Comparison of ENCODE assay signal across 8 cellular contexts in genomic region chr19:37251308-37252229, GRCh38. TPM values are rescaled to one million over a fixed set of nuclear protein-coding genes. Genes with fewer than 3 reads are reported as not detected.
DNase-seq lines count a peak whose midpoint lies in the region; ATAC-seq and TF ChIP-seq lines count a peak whose summit lies in the region.

No MANE protein-coding gene starts in this region.

- POLR2A ChIA-PET in activated CD4-positive, alpha-beta T cell treated with anti-CD3 and anti-CD28 coated beads for 36 hours (lab: Charles Lee): no interaction called here
- POLR2A ChIA-PET in activated CD4-positive, alpha-beta T cell treated with anti-CD3 and anti-CD28 coated beads, Interleukin-2, amount 10 ng/mL, durations not matched to agents 7 days and 5 days (lab: Charles Lee): no interaction called here

- TF ChIP-seq POLR2A in esophagus muscularis mucosa (IDR thresholded peaks at IDR 0.05; ENCODE audit: low read depth) (no peak), uterus (IDR thresholded peaks at IDR 0.05) (peak; percentile 30 to 45)

- TF ChIP-seq CTCF in esophagus muscularis mucosa (IDR thresholded peaks at IDR 0.05) (no peak), uterus (IDR thresholded peaks at IDR 0.05) (no peak), nephron progenitor cell (IDR thresholded peaks at IDR 0.05) (no peak)

- intact Hi-C loops in activated CD4-positive, alpha-beta T cell treated with anti-CD3 and anti-CD28 coated beads for 36 hours (cut with DNase I, micrococcal nuclease): no loop called here
- intact Hi-C loops in esophagus muscularis mucosa (cut with DNase I) (no loop called here), uterus (cut with DNase I; ENCODE audit: low total_unique reads) (no loop called here)

- peak overlapping the region; percentile 47 for H3K4me3 Mint-ChIP-seq in activated CD4-positive, alpha-beta T cell treated with anti-CD3 and anti-CD28 coated beads for 36 hours
- H3K4me3 Mint-ChIP-seq in activated CD4-positive, alpha-beta T cell treated with anti-CD3 and anti-CD28 coated beads, Interleukin-2, amount 10 ng/mL, durations not matched to agents 7 days and 5 days: peak overlapping the region; percentile 68
- H3K4me3 Mint-ChIP-seq in naive B cell: peak overlapping the region; percentile 83 to 100 (median 90)
- H3K4me3 Mint-ChIP-seq in nephron progenitor cell: no peak overlapping the region

- no peak for TF ChIP-seq EP300 in esophagus muscularis mucosa (IDR thresholded peaks at IDR 0.05)

- H3K4me3 ChIP-seq in esophagus muscularis mucosa (peak overlapping the region; percentile 67 to 85 (median 73)), uterus (peak overlapping the region; percentile 38 to 47)

- H3K4me1 ChIP-seq in esophagus muscularis mucosa (peaks cover 5 to 17% (median 10%) of the 10 kb centered on the region in 4 donors), uterus (no peaks in the 10 kb centered on the region)

- CTCF ChIA-PET in activated CD4-positive, alpha-beta T cell treated with anti-CD3 and anti-CD28 coated beads for 36 hours (lab: Charles Lee): no interaction called here
- CTCF ChIA-PET in activated CD4-positive, alpha-beta T cell treated with anti-CD3 and anti-CD28 coated beads, Interleukin-2, amount 10 ng/mL, durations not matched to agents 7 days and 5 days (lab: Charles Lee): no interaction called here

- peaks cover 53% of the 10 kb centered on the region for H3K9me3 Mint-ChIP-seq in activated CD4-positive, alpha-beta T cell treated with anti-CD3 and anti-CD28 coated beads for 36 hours (ENCODE audit: low read depth)
- H3K9me3 Mint-ChIP-seq in activated CD4-positive, alpha-beta T cell treated with anti-CD3 and anti-CD28 coated beads, Interleukin-2, amount 10 ng/mL, durations not matched to agents 7 days and 5 days: peaks cover 56% of the 10 kb centered on the region
- H3K9me3 Mint-ChIP-seq in naive B cell (peaks cover 22 to 75% (median 60%) of the 10 kb centered on the region in 7 donors), nephron progenitor cell (peaks cover 86% of the 10 kb centered on the region)

- peak; percentile 62 for DNase-seq in activated CD4-positive, alpha-beta T cell treated with anti-CD3 and anti-CD28 coated beads for 36 hours
- no peak for DNase-seq in activated CD4-positive, alpha-beta T cell treated with anti-CD3 and anti-CD28 coated beads for 1 hour
- DNase-seq in NCI-H2081 treated with DMSO at 0.1 percent for 48 hours (lab: John Stamatoyannopoulos, UW) (peak; percentile 96), esophagus muscularis mucosa (ENCODE audit: extremely low spot score) (peak; percentile 93), naive B cell (peak; percentile 78), uterus (peak; percentile 70 to 75), nephron progenitor cell (no peak)
- DNase-seq in activated CD4-positive, alpha-beta T cell treated with anti-CD3 and anti-CD28 coated beads, Interleukin-2, amount 10 ng/mL, durations not matched to agents 7 days and 5 days: peak; percentile 57

- H3K27me3 Mint-ChIP-seq in activated CD4-positive, alpha-beta T cell treated with anti-CD3 and anti-CD28 coated beads for 36 hours: no peaks in the 10 kb centered on the region
- H3K27me3 Mint-ChIP-seq in activated CD4-positive, alpha-beta T cell treated with anti-CD3 and anti-CD28 coated beads, Interleukin-2, amount 10 ng/mL, durations not matched to agents 7 days and 5 days: no peaks in the 10 kb centered on the region
- H3K27me3 Mint-ChIP-seq in naive B cell (no peaks in the 10 kb centered on the region), nephron progenitor cell (ENCODE audit: low read depth, poor library complexity) (no peaks in the 10 kb centered on the region)

- peak; percentile 74 for ATAC-seq in activated CD4-positive, alpha-beta T cell treated with anti-CD3 and anti-CD28 coated beads for 36 hours
- peak; percentile 96 to 98 for ATAC-seq in naive B cell (ENCODE audit: low read depth in 2 of 2)

- peaks cover 4 to 11% (median 9%) of the 10 kb centered on the region in 4 donors for H3K36me3 ChIP-seq in esophagus muscularis mucosa
- H3K36me3 ChIP-seq in uterus: no peaks in the 10 kb centered on the region

- 2% methylated on average over 24 of the region's 39 CpGs for WGBS in esophagus muscularis mucosa

- peaks cover 44% of the 10 kb centered on the region for H3K36me3 Mint-ChIP-seq in activated CD4-positive, alpha-beta T cell treated with anti-CD3 and anti-CD28 coated beads for 36 hours (ENCODE audit: low read depth)
- H3K36me3 Mint-ChIP-seq in activated CD4-positive, alpha-beta T cell treated with anti-CD3 and anti-CD28 coated beads, Interleukin-2, amount 10 ng/mL, durations not matched to agents 7 days and 5 days (ENCODE audit: low read depth): peaks cover 16% of the 10 kb centered on the region
- H3K36me3 Mint-ChIP-seq in naive B cell (peaks cover 29 to 54% of the 10 kb centered on the region in 2 donors), nephron progenitor cell (ENCODE audit: low read depth) (peaks cover 14% of the 10 kb centered on the region)

- H3K27ac ChIP-seq in esophagus muscularis mucosa (replicated peaks in 1 of 4): peak overlapping the region; percentile 67 to 82 (median 80)
- peak overlapping the region; percentile 52 to 55 for H3K27ac ChIP-seq in uterus

- no peaks in the 10 kb centered on the region for H3K4me1 Mint-ChIP-seq in activated CD4-positive, alpha-beta T cell treated with anti-CD3 and anti-CD28 coated beads for 36 hours
- peaks cover 8% of the 10 kb centered on the region for H3K4me1 Mint-ChIP-seq in activated CD4-positive, alpha-beta T cell treated with anti-CD3 and anti-CD28 coated beads, Interleukin-2, amount 10 ng/mL, durations not matched to agents 7 days and 5 days
- peaks cover 6 to 17% (median 11%) of the 10 kb centered on the region in 3 donors for H3K4me1 Mint-ChIP-seq in naive B cell
- H3K4me1 Mint-ChIP-seq in nephron progenitor cell: no peaks in the 10 kb centered on the region

- H3K27me3 ChIP-seq in esophagus muscularis mucosa (no peaks in the 10 kb centered on the region), uterus (no peaks in the 10 kb centered on the region)

- H3K9me3 ChIP-seq in esophagus muscularis mucosa: peaks cover 0 to 58% (median 42%) of the 10 kb centered on the region in 4 donors
- peaks cover 0 to 48% of the 10 kb centered on the region in 2 donors for H3K9me3 ChIP-seq in uterus

- H3K27ac Mint-ChIP-seq in activated CD4-positive, alpha-beta T cell treated with anti-CD3 and anti-CD28 coated beads for 36 hours: no peak overlapping the region
- no peak overlapping the region for H3K27ac Mint-ChIP-seq in activated CD4-positive, alpha-beta T cell treated with anti-CD3 and anti-CD28 coated beads, Interleukin-2, amount 10 ng/mL, durations not matched to agents 7 days and 5 days
- H3K27ac Mint-ChIP-seq in naive B cell: peak overlapping the region in 2 of 6 donors; percentile 33 to 84
- H3K27ac Mint-ChIP-seq in nephron progenitor cell: no peak overlapping the region

RNA-seq across cellular contexts. Expression of gene ZNF383, which starts 33.6 kb away (rescaled TPM):
- 1 to 10 TPM; 8.5 to 9.2 TPM for total RNA-seq in activated CD4-positive, alpha-beta T cell treated with anti-CD3 and anti-CD28 coated beads for 36 hours
- 10 to 100 TPM; 12.4 TPM for total RNA-seq in activated CD4-positive, alpha-beta T cell treated with anti-CD3 and anti-CD28 coated beads, Interleukin-2, amount 10 ng/mL, durations not matched to agents 7 days and 5 days
- total RNA-seq in esophagus muscularis mucosa (10 to 100 TPM in 3 of 4 donors, 1 to 10 TPM in 1; 9.3 to 11.6 (median 11.2) TPM), uterus (10 to 100 TPM in 2 of 4 donors, 1 to 10 TPM in 2; 2.3 to 23.8 (median 10.0) TPM)
- polyA plus RNA-seq in naive B cell (ENCODE audit: low read depth in 6 of 6): 10 to 100 TPM in 5 of 6 donors, 1 to 10 TPM in 1; 8.6 to 18.5 (median 13.9) TPM

RNA-seq across cellular contexts. Expression of gene ZNF585B, which starts 41.2 kb away (rescaled TPM):
- 10 to 100 TPM; 10.4 to 11.2 TPM for total RNA-seq in activated CD4-positive, alpha-beta T cell treated with anti-CD3 and anti-CD28 coated beads for 36 hours
- 10 to 100 TPM; 12.0 to 15.7 TPM for total RNA-seq in activated CD4-positive, alpha-beta T cell treated with anti-CD3 and anti-CD28 coated beads, Interleukin-2, amount 10 ng/mL, durations not matched to agents 7 days and 5 days
- total RNA-seq in esophagus muscularis mucosa (10 to 100 TPM; 17.2 to 29.5 (median 21.2) TPM), uterus (10 to 100 TPM in 3 of 4 donors, 1 to 10 TPM in 1; 5.6 to 34.4 (median 23.2) TPM)
- polyA plus RNA-seq in naive B cell (ENCODE audit: low read depth in 6 of 6): 10 to 100 TPM in 3 of 6 donors, 1 to 10 TPM in 3; 4.7 to 15.1 (median 10.9) TPM

Comparison
In these comparisons a context has a peak if more than half of its experiments do, and no peak if none do; other contexts are left out.
1. DNase-seq: peak in activated CD4-positive, alpha-beta T cell treated with anti-CD3 and anti-CD28 coated beads for 36 hours (single experiment), NCI-H2081 treated with DMSO at 0.1 percent for 48 hours (single experiment), activated CD4-positive, alpha-beta T cell treated with anti-CD3 and anti-CD28 coated beads, Interleukin-2, amount 10 ng/mL, durations not matched to agents 7 days and 5 days (single experiment), esophagus muscularis mucosa (single experiment), naive B cell (single experiment) and uterus (2 of 2); none in activated CD4-positive, alpha-beta T cell treated with anti-CD3 and anti-CD28 coated beads for 1 hour (single experiment) and nephron progenitor cell (single experiment).